34 cellular contexts compared by ENCODE assay signal in genomic region chr3:33947272-33948195, GRCh38.
"Had no signal": no experiment of that assay in that cellular context is flagged by ENCODE, and none has a peak within 500 bp of the region (broad histone marks: within the 10 kb centered on the region; RNA-seq: fewer than 3 reads in every experiment).

No MANE protein-coding gene starts in this region.

- H3K4me3 Mint-ChIP-seq: activated CD4-positive, alpha-beta memory T cell treated with anti-CD3 and anti-CD28 coated beads for 36 hours; activated CD4-positive, alpha-beta T cell treated with anti-CD3 and anti-CD28 coated beads for 36 hours; activated CD4-positive, alpha-beta T cell treated with anti-CD3 and anti-CD28 coated beads, Interleukin-2, amount 10 ng/mL, durations not matched to agents 24 days and 14 days; activated naive CD4-positive, alpha-beta T cell treated with anti-CD3 and anti-CD28 coated beads, Interleukin-2, amount 50 U/mL, for 24 hours; activated naive CD8-positive, alpha-beta T cell treated with anti-CD3 and anti-CD28 coated beads for 36 hours; activated naive CD8-positive, alpha-beta T cell treated with anti-CD3 and anti-CD28 coated beads, Interleukin-2, amount 50 U/mL, for 24 hours; activated T-cell treated with anti-CD3 and anti-CD28 coated beads, Interleukin-2, amount 50 U/mL, for 24 hours; activated T-cell treated with anti-CD3 and anti-CD28 coated beads, Interleukin-2, amount 50 U/mL, for 72 hours; activated T-helper 17 cell treated with anti-CD3 and anti-CD28 coated beads, Interleukin-2, amount 50 U/mL, for 72 hours; T-helper 17 cell; T-helper 2 cell treated with Interferon-gamma antibody and Interleukin-4, amounts not matched to agents 5 μg/mL and 100 μg/mL, for 36 hours had no signal

- H3K4me3 ChIP-seq: adrenal gland, body of pancreas, cardiac muscle cell, colonic mucosa, gastrocnemius medialis, heart left ventricle had no signal

- H3K9me3 ChIP-seq: adrenal gland, body of pancreas, colonic mucosa, gastrocnemius medialis, heart left ventricle had no signal

- H3K36me3 Mint-ChIP-seq: activated CD4-positive, alpha-beta memory T cell treated with anti-CD3 and anti-CD28 coated beads for 36 hours; activated naive CD4-positive, alpha-beta T cell treated with anti-CD3 and anti-CD28 coated beads, Interleukin-2, amount 50 U/mL, for 24 hours; activated naive CD8-positive, alpha-beta T cell treated with anti-CD3 and anti-CD28 coated beads for 36 hours had no signal

- DNase-seq: activated CD4-positive, alpha-beta memory T cell treated with anti-CD3 and anti-CD28 coated beads for 36 hours; activated CD4-positive, alpha-beta T cell treated with anti-CD3 and anti-CD28 coated beads for 36 hours; activated CD4-positive, alpha-beta T cell treated with anti-CD3 and anti-CD28 coated beads, Interleukin-2, amount 10 ng/mL, durations not matched to agents 24 days and 14 days; activated CD4-positive, CD25-positive, alpha-beta regulatory T cell; activated CD4-positive, CD25-positive, alpha-beta regulatory T cell treated with anti-CD3 and anti-CD28 coated beads, Interleukin-2, amount 50 U/mL, for 72 hours; activated CD8-positive, alpha-beta memory T cell treated with anti-CD3 and anti-CD28 coated beads, Interleukin-2, amount 50 U/mL, for 48 hours; activated effector memory CD4-positive, alpha-beta T cell treated with Interleukin-2 at 50 U/mL for 16 hours; activated gamma-delta T cell treated with Interleukin-2 at 50 U/mL for 16 hours; activated naive CD4-positive, alpha-beta T cell treated with Interleukin-2 at 50 U/mL for 16 hours; activated naive CD8-positive, alpha-beta T cell treated with anti-CD3 and anti-CD28 coated beads for 36 hours; activated naive CD8-positive, alpha-beta T cell treated with anti-CD3 and anti-CD28 coated beads, Interleukin-2, amount 50 U/mL, for 24 hours; activated T-cell treated with anti-CD3 and anti-CD28 coated beads for 4 hours; activated T-cell treated with anti-CD3 and anti-CD28 coated beads, Interleukin-2, amount 50 U/mL, for 24 hours; activated T-cell treated with anti-CD3 and anti-CD28 coated beads, Interleukin-2, amount 50 U/mL, for 72 hours; adrenal gland; amygdala; aorta; body of pancreas; central memory CD4-positive, alpha-beta T cell; cerebellar nuclear complex; colonic mucosa; effector CD8-positive, alpha-beta T cell; foreskin keratinocyte; gastrocnemius medialis; glutamatergic neuron; heart left ventricle; T-helper 1 cell; T-helper 17 cell; T1000 had no signal

- H3K4me1 Mint-ChIP-seq: activated CD4-positive, alpha-beta T cell treated with anti-CD3 and anti-CD28 coated beads, Interleukin-2, amount 10 ng/mL, durations not matched to agents 24 days and 14 days; activated naive CD4-positive, alpha-beta T cell treated with anti-CD3 and anti-CD28 coated beads, Interleukin-2, amount 50 U/mL, for 24 hours; activated T-helper 17 cell treated with anti-CD3 and anti-CD28 coated beads, Interleukin-2, amount 50 U/mL, for 72 hours; T-helper 17 cell had no signal

- H3K9me3 Mint-ChIP-seq: activated CD4-positive, alpha-beta memory T cell treated with anti-CD3 and anti-CD28 coated beads for 36 hours; activated CD4-positive, alpha-beta T cell treated with anti-CD3 and anti-CD28 coated beads, Interleukin-2, amount 10 ng/mL, durations not matched to agents 24 days and 14 days; activated naive CD4-positive, alpha-beta T cell treated with anti-CD3 and anti-CD28 coated beads, Interleukin-2, amount 50 U/mL, for 24 hours; activated naive CD8-positive, alpha-beta T cell treated with anti-CD3 and anti-CD28 coated beads for 36 hours; activated naive CD8-positive, alpha-beta T cell treated with anti-CD3 and anti-CD28 coated beads, Interleukin-2, amount 50 U/mL, for 24 hours; activated T-cell treated with anti-CD3 and anti-CD28 coated beads, Interleukin-2, amount 50 U/mL, for 24 hours; activated T-cell treated with anti-CD3 and anti-CD28 coated beads, Interleukin-2, amount 50 U/mL, for 72 hours; activated T-helper 17 cell treated with anti-CD3 and anti-CD28 coated beads, Interleukin-2, amount 50 U/mL, for 72 hours; T-helper 2 cell treated with Interferon-gamma antibody and Interleukin-4, amounts not matched to agents 5 μg/mL and 100 μg/mL, for 36 hours had no signal

- H3K27me3 ChIP-seq: adrenal gland, body of pancreas, cardiac muscle cell, colonic mucosa, gastrocnemius medialis had no signal

- ATAC-seq: activated CD4-positive, alpha-beta T cell treated with anti-CD3 and anti-CD28 coated beads for 36 hours; activated naive CD8-positive, alpha-beta T cell treated with anti-CD3 and anti-CD28 coated beads, Interleukin-2, amount 50 U/mL, for 24 hours; activated T-cell treated with anti-CD3 and anti-CD28 coated beads, Interleukin-2, amount 50 U/mL, for 72 hours; activated T-helper 17 cell treated with anti-CD3 and anti-CD28 coated beads, Interleukin-2, amount 50 U/mL, for 72 hours; body of pancreas; esophagus mucosa; foreskin keratinocyte; gastrocnemius medialis; heart left ventricle; T-helper 17 cell had no signal

- H3K27ac Mint-ChIP-seq: activated CD4-positive, alpha-beta memory T cell treated with anti-CD3 and anti-CD28 coated beads for 36 hours; activated CD4-positive, alpha-beta T cell treated with anti-CD3 and anti-CD28 coated beads for 36 hours; activated CD4-positive, alpha-beta T cell treated with anti-CD3 and anti-CD28 coated beads, Interleukin-2, amount 10 ng/mL, durations not matched to agents 24 days and 14 days; activated naive CD4-positive, alpha-beta T cell treated with anti-CD3 and anti-CD28 coated beads, Interleukin-2, amount 50 U/mL, for 24 hours; activated naive CD8-positive, alpha-beta T cell treated with anti-CD3 and anti-CD28 coated beads for 36 hours; activated naive CD8-positive, alpha-beta T cell treated with anti-CD3 and anti-CD28 coated beads, Interleukin-2, amount 50 U/mL, for 24 hours; activated T-cell treated with anti-CD3 and anti-CD28 coated beads, Interleukin-2, amount 50 U/mL, for 24 hours; activated T-cell treated with anti-CD3 and anti-CD28 coated beads, Interleukin-2, amount 50 U/mL, for 72 hours; activated T-helper 17 cell treated with anti-CD3 and anti-CD28 coated beads, Interleukin-2, amount 50 U/mL, for 72 hours; T-helper 17 cell; T-helper 2 cell treated with Interferon-gamma antibody and Interleukin-4, amounts not matched to agents 5 μg/mL and 100 μg/mL, for 36 hours had no signal

- H3K27ac ChIP-seq: adrenal gland, body of pancreas, cardiac muscle cell, colonic mucosa, foreskin keratinocyte, gastrocnemius medialis, heart left ventricle had no signal

- H3K27me3 Mint-ChIP-seq: activated CD4-positive, alpha-beta memory T cell treated with anti-CD3 and anti-CD28 coated beads for 36 hours; activated CD4-positive, alpha-beta T cell treated with anti-CD3 and anti-CD28 coated beads, Interleukin-2, amount 10 ng/mL, durations not matched to agents 24 days and 14 days; activated naive CD8-positive, alpha-beta T cell treated with anti-CD3 and anti-CD28 coated beads for 36 hours had no signal

- H3K36me3 ChIP-seq: adrenal gland, cardiac muscle cell, colonic mucosa, gastrocnemius medialis, heart left ventricle had no signal

- H3K4me1 ChIP-seq: adrenal gland, body of pancreas, colonic mucosa, gastrocnemius medialis had no signal
